ENCODE assay signal across 8 cellular contexts in the genomic region with DNA sequence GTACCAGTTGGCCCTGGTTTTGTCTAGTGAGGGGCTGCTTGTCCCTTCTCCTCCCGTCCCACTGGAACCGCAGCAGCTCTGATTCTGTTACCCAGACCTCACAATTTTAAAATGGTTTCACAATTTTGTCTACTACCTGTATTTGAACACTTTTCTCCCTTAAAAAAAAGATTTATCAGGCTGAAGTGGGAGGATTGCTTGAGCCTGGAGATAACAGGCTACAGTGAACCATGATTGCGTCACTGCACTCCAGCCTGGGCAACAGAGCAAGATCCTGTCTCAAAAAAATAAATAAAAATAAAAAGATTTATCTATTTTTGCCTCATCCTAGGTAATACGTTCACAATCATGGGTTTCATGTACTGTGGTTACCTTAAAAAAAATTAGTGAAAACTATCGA. TPM values are rescaled to one million over a fixed set of nuclear protein-coding genes. Genes with fewer than 3 reads are reported as not detected.
DNase-seq lines count a peak whose midpoint lies in the region; ATAC-seq and TF ChIP-seq lines count a peak whose summit lies in the region.

No MANE protein-coding gene starts in this region.

- peak overlapping the region; percentile 72 to 81 for H3K4me3 ChIP-seq in SK-N-SH (ENCODE audit: low read depth in 2 of 2, low read length in 1 of 2)
- peak overlapping the region; percentile 76 to 93 (median 86) for H3K4me3 ChIP-seq in subcutaneous abdominal adipose tissue (ENCODE audit: low read depth in 1 of 5, low read length in 5 of 5)

- peaks cover 3 to 22% of the 10 kb centered on the region in 2 experiments for H3K36me3 ChIP-seq in SK-N-SH (replicated peaks in 1 of 2; ENCODE audit: control insufficient read depth in 1 of 2, insufficient read depth in 2 of 2, low read length in 1 of 2)
- peaks cover 0 to 15% (median 6%) of the 10 kb centered on the region in 5 donors for H3K36me3 ChIP-seq in subcutaneous abdominal adipose tissue (ENCODE audit: control insufficient read depth in 5 of 5, insufficient read depth in 5 of 5, low read length in 5 of 5)

- H3K27me3 Mint-ChIP-seq in immature natural killer cell (ENCODE audit: low read depth in 3 of 3): peaks cover 4 to 9% (median 8%) of the 10 kb centered on the region in 3 donors

- H3K4me3 Mint-ChIP-seq in immature natural killer cell: peak overlapping the region in 4 of 5 donors; percentile 96 to 100 (median 98)

- ATAC-seq in SK-N-SH treated with all-trans-retinoic acid at 6 μM for 48 hours: no peak
- no peak for ATAC-seq in activated naive CD4-positive, alpha-beta T cell treated with anti-CD3 and anti-CD28 coated beads, Interleukin-2, amount 50 U/mL, for 72 hours
- no peak for ATAC-seq in GM21367 (IDR thresholded peaks at IDR 0.05; ENCODE audit: unreplicated experiment)

- TF ChIP-seq RAD21 in SK-N-SH (IDR thresholded peaks at IDR 0.05; ENCODE audit: low read length): no peak

- no peaks in the 10 kb centered on the region for H3K9me2 ChIP-seq in SK-N-SH

- H3K27ac ChIP-seq in SK-N-SH (ENCODE audit: low read depth in 2 of 2, low read length in 1 of 2) (peak overlapping the region; percentile 78 to 92), subcutaneous abdominal adipose tissue (ENCODE audit: low read depth, low read length) (peak overlapping the region; percentile 92)

- H2AFZ ChIP-seq in SK-N-SH (ENCODE audit: low read depth): peak overlapping the region; percentile 75

- peaks cover 22 to 27% of the 10 kb centered on the region in 2 donors for H3K4me1 Mint-ChIP-seq in immature natural killer cell

- no peaks in the 10 kb centered on the region for H3K36me3 Mint-ChIP-seq in activated naive CD4-positive, alpha-beta T cell treated with anti-CD3 and anti-CD28 coated beads, Interleukin-2, amount 50 U/mL, for 72 hours
- H3K36me3 Mint-ChIP-seq in immature natural killer cell: peaks cover 0 to 4% (median 0%) of the 10 kb centered on the region in 3 donors

- 73% methylated on average over 5 of the region's 5 CpGs for WGBS in SK-N-SH (ENCODE audit: low lambda C conversion rate)

- H3K4me2 ChIP-seq in SK-N-SH: peak overlapping the region; percentile 84

- H3K27ac Mint-ChIP-seq in activated naive CD4-positive, alpha-beta T cell treated with anti-CD3 and anti-CD28 coated beads, Interleukin-2, amount 50 U/mL, for 72 hours: peak overlapping the region; percentile 86 to 95
- H3K27ac Mint-ChIP-seq in immature natural killer cell: peak overlapping the region; percentile 94 to 99 (median 96)

- DNase-seq in SK-N-SH (no peak), immature natural killer cell (no peak), AG20443 (ENCODE audit: low spot score) (no peak), hypothalamus (lab: John Stamatoyannopoulos, UW) (no peak)
- DNase-seq in activated naive CD4-positive, alpha-beta T cell treated with anti-CD3 and anti-CD28 coated beads, Interleukin-2, amount 50 U/mL, for 72 hours (ENCODE audit: low spot score in 2 of 2): no peak

- H3K9ac ChIP-seq in SK-N-SH: peak overlapping the region; percentile 77
- H3K9ac ChIP-seq in subcutaneous abdominal adipose tissue (ENCODE audit: low read length in 5 of 5): peak overlapping the region; percentile 87 to 98 (median 93)

- H4K20me1 ChIP-seq in SK-N-SH (ENCODE audit: insufficient read depth): peaks cover 27% of the 10 kb centered on the region

- H3F3A ChIP-seq in SK-N-SH (replicated peaks; ENCODE audit: insufficient read depth): peaks cover 16% of the 10 kb centered on the region

- H3K27me3 ChIP-seq in SK-N-SH (ENCODE audit: insufficient read depth) (no peaks in the 10 kb centered on the region), subcutaneous abdominal adipose tissue (ENCODE audit: control insufficient read depth in 5 of 5, insufficient read depth in 4 of 5, low read length in 5 of 5) (no peaks in the 10 kb centered on the region)

- no peak for TF ChIP-seq EP300 in SK-N-SH (IDR thresholded peaks at IDR 0.05; ENCODE audit: borderline replicate concordance in 1 of 2, low read depth in 1 of 2, low read length in 1 of 2)

- peaks cover 29% of the 10 kb centered on the region for H3K79me2 ChIP-seq in SK-N-SH (ENCODE audit: insufficient read depth)

- TF ChIP-seq CTCF in SK-N-SH (IDR thresholded peaks at IDR 0.05): no peak

- H3K9me3 ChIP-seq in SK-N-SH (no peaks in the 10 kb centered on the region), subcutaneous abdominal adipose tissue (ENCODE audit: control insufficient read depth in 5 of 5, low read length in 5 of 5) (no peaks in the 10 kb centered on the region)

- POLR2A ChIA-PET in SK-N-SH (lab: Yijun Ruan, JAX): no interaction called here

- CTCF ChIA-PET in SK-N-SH (lab: Yijun Ruan, JAX): interaction anchor here (1.2 to 9.9 kb wide), 4 partner anchors 15 to 117 kb away, joined by 3 to 130 read pairs (median 67); partner anchors contain the start of genes FOXA3, MYPOP, RSPH6A and SYMPK

- H3K4me1 ChIP-seq in SK-N-SH (ENCODE audit: control insufficient read depth in 1 of 2, insufficient read depth in 2 of 2, low read depth in 1 of 2, low read length in 1 of 2) (peaks cover 3 to 33% of the 10 kb centered on the region in 2 experiments; a peak in 2 of 4 replicates), subcutaneous abdominal adipose tissue (ENCODE audit: control insufficient read depth in 5 of 5, insufficient read depth in 5 of 5, low read length in 5 of 5) (peaks cover 3 to 43% (median 41%) of the 10 kb centered on the region in 5 donors)

- H3K9me3 Mint-ChIP-seq in activated naive CD4-positive, alpha-beta T cell treated with anti-CD3 and anti-CD28 coated beads, Interleukin-2, amount 50 U/mL, for 72 hours: no peaks in the 10 kb centered on the region
- H3K9me3 Mint-ChIP-seq in immature natural killer cell: no peaks in the 10 kb centered on the region

TF ChIP-seq in SK-N-SH, 30 proteins besides CTCF, POLR2A, EP300 and RAD21:
- TF ChIP-seq EZH2phosphoT487 (IDR thresholded peaks at IDR 0.05; ENCODE audit: borderline replicate concordance, low read depth) (no peak), SIN3A (IDR thresholded peaks at IDR 0.05; ENCODE audit: borderline replicate concordance, low read depth, low read length) (no peak), TAF1 (IDR thresholded peaks at IDR 0.05; ENCODE audit: borderline replicate concordance, low read depth, low read length) (no peak), NRF1 (IDR thresholded peaks at IDR 0.05; ENCODE audit: low read depth, low read length) (no peak), TCF12 (IDR thresholded peaks at IDR 0.05) (no peak), FOXJ3 (CRISPR knock-in tag; IDR thresholded peaks at IDR 0.05) (no peak), GABPA (IDR thresholded peaks at IDR 0.05; ENCODE audit: low read depth) (no peak), SMC3 (IDR thresholded peaks at IDR 0.05; ENCODE audit: low read depth, low read length) (no peak)

TF ChIP-seq in SK-N-SH treated with all-trans-retinoic acid at 6 μM for 48 hours, 23 proteins besides CTCF, POLR2A, EP300 and RAD21:
- TF ChIP-seq OSR1 (CRISPR knock-in tag; IDR thresholded peaks at IDR 0.05): no peak
- TF ChIP-seq ISL1 (CRISPR knock-in tag; IDR thresholded peaks at IDR 0.05): no peak
- TF ChIP-seq, protein P1, sequence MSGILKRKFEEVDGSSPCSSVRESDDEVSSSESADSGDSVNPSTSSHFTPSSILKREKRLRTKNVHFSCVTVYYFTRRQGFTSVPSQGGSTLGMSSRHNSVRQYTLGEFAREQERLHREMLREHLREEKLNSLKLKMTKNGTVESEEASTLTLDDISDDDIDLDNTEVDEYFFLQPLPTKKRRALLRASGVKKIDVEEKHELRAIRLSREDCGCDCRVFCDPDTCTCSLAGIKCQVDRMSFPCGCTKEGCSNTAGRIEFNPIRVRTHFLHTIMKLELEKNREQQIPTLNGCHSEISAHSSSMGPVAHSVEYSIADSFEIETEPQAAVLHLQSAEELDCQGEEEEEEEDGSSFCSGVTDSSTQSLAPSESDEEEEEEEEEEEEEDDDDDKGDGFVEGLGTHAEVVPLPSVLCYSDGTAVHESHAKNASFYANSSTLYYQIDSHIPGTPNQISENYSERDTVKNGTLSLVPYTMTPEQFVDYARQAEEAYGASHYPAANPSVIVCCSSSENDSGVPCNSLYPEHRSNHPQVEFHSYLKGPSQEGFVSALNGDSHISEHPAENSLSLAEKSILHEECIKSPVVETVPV (CRISPR knock-in tag; IDR thresholded peaks at IDR 0.05): no peak
TF ChIP-seq in SK-N-SH treated with all-trans-retinoic acid at 6 μM for 48 hours: peak in this region for 0.

RNA-seq across cellular contexts. Expression of gene IRF2BP1, which starts 1.4 kb away (rescaled TPM):
- polyA plus RNA-seq in SK-N-SH (2012; rRNA removed): 11.8 and 16.8 TPM in 2 replicates
- polyA plus RNA-seq in SK-N-SH (2012; cell fraction: cytosol; rRNA removed): 7.0 and 11.8 TPM in 2 replicates
- 12.2 and 14.1 TPM in 2 replicates for polyA plus RNA-seq in SK-N-SH (2012; cell fraction: nucleus; rRNA removed)
- total RNA-seq in activated naive CD4-positive, alpha-beta T cell treated with anti-CD3 and anti-CD28 coated beads, Interleukin-2, amount 50 U/mL, for 72 hours: 10 to 100 TPM; 14.9 to 15.6 TPM
- 1 to 10 TPM; 3.4 to 9.4 (median 7.0) TPM for polyA plus RNA-seq in immature natural killer cell

RNA-seq across cellular contexts. Expression of gene MYPOP, which starts 15.1 kb away (rescaled TPM):
- polyA plus RNA-seq in SK-N-SH (2012; rRNA removed) (2.8 and 5.1 TPM in 2 replicates), immature natural killer cell (under 1 TPM; 0.12 to 0.45 (median 0.13) TPM)
- 3.2 and 4.8 TPM in 2 replicates for polyA plus RNA-seq in SK-N-SH (2012; cell fraction: cytosol; rRNA removed)
- polyA plus RNA-seq in SK-N-SH (2012; cell fraction: nucleus; rRNA removed): 11.0 and 16.2 TPM in 2 replicates
- 1 to 10 TPM; 8.3 to 9.1 TPM for total RNA-seq in activated naive CD4-positive, alpha-beta T cell treated with anti-CD3 and anti-CD28 coated beads, Interleukin-2, amount 50 U/mL, for 72 hours

RNA-seq across cellular contexts. Expression of gene FOXA3, which starts 23.2 kb away (rescaled TPM):
- 0.97 and 1.5 TPM in 2 replicates for polyA plus RNA-seq in SK-N-SH (2012; rRNA removed)
- 0.91 and 1.0 TPM in 2 replicates for polyA plus RNA-seq in SK-N-SH (2012; cell fraction: cytosol; rRNA removed)
- 0.48 and 0.82 TPM in 2 replicates for polyA plus RNA-seq in SK-N-SH (2012; cell fraction: nucleus; rRNA removed)
- 1 to 10 TPM in 1 of 2 donors, under 1 TPM in 1; 0.46 to 1.3 TPM for total RNA-seq in activated naive CD4-positive, alpha-beta T cell treated with anti-CD3 and anti-CD28 coated beads, Interleukin-2, amount 50 U/mL, for 72 hours
- not detected for polyA plus RNA-seq in immature natural killer cell

RNA-seq across cellular contexts. Expression of gene SYMPK, which starts 24.4 kb away (rescaled TPM):
- polyA plus RNA-seq in SK-N-SH (2012; rRNA removed) (76.3 and 92.7 TPM in 2 replicates), immature natural killer cell (10 to 100 TPM in 1 of 3 donors, 1 to 10 TPM in 2; 2.1 to 14.6 (median 5.6) TPM)
- polyA plus RNA-seq in SK-N-SH (2012; cell fraction: cytosol; rRNA removed): 31.3 and 45.6 TPM in 2 replicates
- polyA plus RNA-seq in SK-N-SH (2012; cell fraction: nucleus; rRNA removed): 170 and 185 TPM in 2 replicates
- total RNA-seq in activated naive CD4-positive, alpha-beta T cell treated with anti-CD3 and anti-CD28 coated beads, Interleukin-2, amount 50 U/mL, for 72 hours: 100 to 1,000 TPM in 1 of 2 donors, 10 to 100 TPM in 1; 85.8 to 118 TPM

RNA-seq across cellular contexts. Expression of gene NANOS2, which starts 27.3 kb away (rescaled TPM):
- not detected in 2 replicates for polyA plus RNA-seq in SK-N-SH (2012; rRNA removed)
- polyA plus RNA-seq in SK-N-SH (2012; cell fraction: cytosol; rRNA removed): not detected in 2 replicates
- not detected in 2 replicates for polyA plus RNA-seq in SK-N-SH (2012; cell fraction: nucleus; rRNA removed)
- total RNA-seq in activated naive CD4-positive, alpha-beta T cell treated with anti-CD3 and anti-CD28 coated beads, Interleukin-2, amount 50 U/mL, for 72 hours: not detected
- polyA plus RNA-seq in immature natural killer cell: not detected
